Comparison of ENCODE assay signal across 8 cellular contexts in genomic region chr19:37594064-37594981, GRCh38. TPM values are rescaled to one million over a fixed set of nuclear protein-coding genes. Genes with fewer than 3 reads are reported as not detected.
DNase-seq lines count a peak whose midpoint lies in the region; ATAC-seq and TF ChIP-seq lines count a peak whose summit lies in the region.

TSS of gene ZNF540 (plus strand) at chr19:37594876. CDS start at chr19:37598448, 3,572 bp downstream.
TSS of gene ZNF571 (minus strand) at chr19:37594792. CDS start at chr19:37586676, 8,116 bp downstream.

- peak; percentile 49 for TF ChIP-seq POLR2A in GM19099 (IDR thresholded peaks at IDR 0.05; ENCODE audit: extremely low read depth, insufficient read length, low read depth)

- DNase-seq in AML-193 (lab: John Stamatoyannopoulos, UW) = peak; percentile 87 to 91
- peak; percentile 84 for DNase-seq in NCI-H524 treated with DMSO at 0.1 percent for 48 hours (lab: John Stamatoyannopoulos, UW)
- peak; percentile 90 to 93 for DNase-seq in activated CD4-positive, alpha-beta T cell treated with anti-CD3 and anti-CD28 coated beads, Interleukin-2, amount 50 U/mL, for 48 hours
- DNase-seq in dermis blood vessel endothelial cell = peak; percentile 95
- peak; percentile 95 for DNase-seq in left lung
- DNase-seq in stimulated activated CD4-positive, alpha-beta T cell treated with anti-CD3 and anti-CD28 coated beads, Interleukin-2, amount 100 ng/mL, for 4 hours (ENCODE audit: low read depth) = peak; percentile 92

- peak within 1 kb of the TSS; percentile 83 to 90 for H3K27ac ChIP-seq in left lung

- H3K4me3 ChIP-seq in left lung = peak within 1 kb of the TSS; percentile 66 to 79

- H3K4me1 ChIP-seq in left lung = peaks cover 6 to 14% of the 10 kb centered on the region in 2 donors

- H3K9me3 ChIP-seq in left lung = peaks cover 0 to 14% of the 10 kb centered on the region in 2 donors

- no peak for TF ChIP-seq CTCF in left lung (IDR thresholded peaks at IDR 0.05)

- H3K27me3 ChIP-seq in left lung = no peaks in the 10 kb centered on the region

- ATAC-seq in HG03439 (IDR thresholded peaks at IDR 0.05; ENCODE audit: unreplicated experiment) (peak; percentile 98), left lung (peak; percentile 99)

- intact Hi-C loops in left lung (cut with DNase I) = no loop called here

- peaks cover 0 to 9% of the 10 kb centered on the region in 2 donors for H3K36me3 ChIP-seq in left lung

RNA-seq across cellular contexts. Expression of gene ZNF540, which starts in this region (rescaled TPM):
- total RNA-seq in dermis blood vessel endothelial cell (0.17 and 1.1 TPM in 2 replicates), left lung (1 to 10 TPM; 1.9 to 2.3 TPM)

RNA-seq across cellular contexts. Expression of gene ZNF571, which starts in this region (rescaled TPM):
- total RNA-seq in dermis blood vessel endothelial cell = 1.7 and 4.4 TPM in 2 replicates
- total RNA-seq in left lung = 1 to 10 TPM; 3.4 to 5.1 TPM

Comparison
In these comparisons a context has a peak if more than half of its experiments do, and no peak if none do; other contexts are left out.
1. Peak in every context shown above with its lines: DNase-seq, ATAC-seq, H3K4me3 ChIP-seq and H3K27ac ChIP-seq.